Comparison of ENCODE assay signal across 1 cellular context in the genomic region with DNA sequence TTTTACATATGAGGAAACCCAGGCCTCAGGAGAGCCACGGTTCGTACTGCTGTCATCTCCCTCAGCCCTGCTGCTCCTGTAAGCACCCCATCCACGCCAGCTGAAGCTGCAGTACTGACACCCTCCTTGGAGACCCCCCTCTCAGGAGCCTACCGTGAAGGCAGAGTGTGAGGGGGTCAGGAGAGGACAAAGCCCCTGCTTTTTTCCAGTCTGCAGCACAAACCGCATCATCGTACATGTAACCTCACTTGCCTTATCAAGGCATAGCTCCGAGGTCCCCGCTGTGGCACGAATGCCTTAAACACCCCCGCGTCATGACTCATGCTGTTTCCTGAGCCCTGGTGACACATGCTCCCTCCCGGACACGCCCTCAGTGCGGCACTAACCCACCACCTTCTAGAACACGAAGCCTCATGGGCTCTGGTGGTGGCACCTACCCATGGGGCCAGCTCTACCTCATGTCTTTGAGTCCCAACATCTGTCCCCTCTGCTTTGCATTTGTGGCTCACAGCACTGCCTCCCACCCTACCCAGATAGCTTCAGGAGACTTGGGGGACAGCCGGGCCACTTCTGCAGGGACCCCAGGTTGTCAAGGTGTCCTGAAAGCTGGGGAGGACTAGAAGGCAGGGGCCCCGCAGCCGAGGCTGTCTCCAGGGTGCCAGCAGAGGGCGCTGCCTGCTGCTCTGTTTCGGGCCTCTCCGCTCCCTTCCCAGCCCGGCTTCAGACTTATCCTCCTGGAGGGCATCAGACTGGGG.
TF ChIP-seq lines count a peak whose summit lies in the region.

No MANE protein-coding gene starts in this region.

TF ChIP-seq in K562, 482 proteins besides CTCF, POLR2A, EP300 and RAD21 (continued from another document and continues in another):
- TF ChIP-seq, protein P1, sequence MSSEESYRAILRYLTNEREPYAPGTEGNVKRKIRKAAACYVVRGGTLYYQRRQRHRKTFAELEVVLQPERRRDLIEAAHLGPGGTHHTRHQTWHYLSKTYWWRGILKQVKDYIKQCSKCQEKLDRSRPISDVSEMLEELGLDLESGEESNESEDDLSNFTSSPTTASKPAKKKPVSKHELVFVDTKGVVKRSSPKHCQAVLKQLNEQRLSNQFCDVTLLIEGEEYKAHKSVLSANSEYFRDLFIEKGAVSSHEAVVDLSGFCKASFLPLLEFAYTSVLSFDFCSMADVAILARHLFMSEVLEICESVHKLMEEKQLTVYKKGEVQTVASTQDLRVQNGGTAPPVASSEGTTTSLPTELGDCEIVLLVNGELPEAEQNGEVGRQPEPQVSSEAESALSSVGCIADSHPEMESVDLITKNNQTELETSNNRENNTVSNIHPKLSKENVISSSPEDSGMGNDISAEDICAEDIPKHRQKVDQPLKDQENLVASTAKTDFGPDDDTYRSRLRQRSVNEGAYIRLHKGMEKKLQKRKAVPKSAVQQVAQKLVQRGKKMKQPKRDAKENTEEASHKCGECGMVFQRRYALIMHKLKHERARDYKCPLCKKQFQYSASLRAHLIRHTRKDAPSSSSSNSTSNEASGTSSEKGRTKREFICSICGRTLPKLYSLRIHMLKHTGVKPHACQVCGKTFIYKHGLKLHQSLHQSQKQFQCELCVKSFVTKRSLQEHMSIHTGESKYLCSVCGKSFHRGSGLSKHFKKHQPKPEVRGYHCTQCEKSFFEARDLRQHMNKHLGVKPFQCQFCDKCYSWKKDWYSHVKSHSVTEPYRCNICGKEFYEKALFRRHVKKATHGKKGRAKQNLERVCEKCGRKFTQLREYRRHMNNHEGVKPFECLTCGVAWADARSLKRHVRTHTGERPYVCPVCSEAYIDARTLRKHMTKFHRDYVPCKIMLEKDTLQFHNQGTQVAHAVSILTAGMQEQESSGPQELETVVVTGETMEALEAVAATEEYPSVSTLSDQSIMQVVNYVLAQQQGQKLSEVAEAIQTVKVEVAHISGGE (CRISPR knock-in tag; IDR thresholded peaks at IDR 0.05) = peak in 1 of 3 experiments; percentile 85; a peak in 2 of 6 replicates
- no peak; the same call in none of the 2 replicates for TF ChIP-seq ZSCAN29 (IDR thresholded peaks at IDR 0.05)
- TF ChIP-seq, protein P2, sequence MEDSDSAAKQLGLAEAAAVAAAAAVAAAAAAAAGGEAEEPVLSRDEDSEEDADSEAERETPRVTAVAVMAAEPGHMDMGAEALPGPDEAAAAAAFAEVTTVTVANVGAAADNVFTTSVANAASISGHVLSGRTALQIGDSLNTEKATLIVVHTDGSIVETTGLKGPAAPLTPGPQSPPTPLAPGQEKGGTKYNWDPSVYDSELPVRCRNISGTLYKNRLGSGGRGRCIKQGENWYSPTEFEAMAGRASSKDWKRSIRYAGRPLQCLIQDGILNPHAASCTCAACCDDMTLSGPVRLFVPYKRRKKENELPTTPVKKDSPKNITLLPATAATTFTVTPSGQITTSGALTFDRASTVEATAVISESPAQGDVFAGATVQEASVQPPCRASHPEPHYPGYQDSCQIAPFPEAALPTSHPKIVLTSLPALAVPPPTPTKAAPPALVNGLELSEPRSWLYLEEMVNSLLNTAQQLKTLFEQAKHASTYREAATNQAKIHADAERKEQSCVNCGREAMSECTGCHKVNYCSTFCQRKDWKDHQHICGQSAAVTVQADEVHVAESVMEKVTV (CRISPR knock-in tag; IDR thresholded peaks at IDR 0.05) = peak; percentile 44
- TF ChIP-seq, protein P3, sequence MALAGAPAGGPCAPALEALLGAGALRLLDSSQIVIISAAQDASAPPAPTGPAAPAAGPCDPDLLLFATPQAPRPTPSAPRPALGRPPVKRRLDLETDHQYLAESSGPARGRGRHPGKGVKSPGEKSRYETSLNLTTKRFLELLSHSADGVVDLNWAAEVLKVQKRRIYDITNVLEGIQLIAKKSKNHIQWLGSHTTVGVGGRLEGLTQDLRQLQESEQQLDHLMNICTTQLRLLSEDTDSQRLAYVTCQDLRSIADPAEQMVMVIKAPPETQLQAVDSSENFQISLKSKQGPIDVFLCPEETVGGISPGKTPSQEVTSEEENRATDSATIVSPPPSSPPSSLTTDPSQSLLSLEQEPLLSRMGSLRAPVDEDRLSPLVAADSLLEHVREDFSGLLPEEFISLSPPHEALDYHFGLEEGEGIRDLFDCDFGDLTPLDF (CRISPR knock-in tag; IDR thresholded peaks at IDR 0.05) = peak; percentile 86
- TF ChIP-seq ETV6 (IDR thresholded peaks at IDR 0.05; ENCODE audit: borderline replicate concordance in 1 of 2, low read depth in 2 of 2, low read length in 1 of 2) = peak in 1 of 2 experiments; percentile 34; a peak in 1 of 4 replicates
- no peak for TF ChIP-seq ETV6 (CRISPR knock-in tag; IDR thresholded peaks at IDR 0.05; ENCODE audit: borderline replicate concordance)
- no peak; the same call in 1 of the 2 replicates for TF ChIP-seq RAD51 (IDR thresholded peaks at IDR 0.05; ENCODE audit: borderline replicate concordance, low read depth)
- TF ChIP-seq IFI16 (CRISPR knock-in tag; IDR thresholded peaks at IDR 0.05) = no peak
- TF ChIP-seq NFE2 (IDR thresholded peaks at IDR 0.05; ENCODE audit: low read depth) = peak; percentile 94
- TF ChIP-seq HLTF (IDR thresholded peaks at IDR 0.05) = peak; percentile 75; the same call in 1 of the 2 replicates
- TF ChIP-seq ZBTB43 (CRISPR knock-in tag; IDR thresholded peaks at IDR 0.05) = peak; percentile 37; the same call in 1 of the 2 replicates
- TF ChIP-seq, protein P4, sequence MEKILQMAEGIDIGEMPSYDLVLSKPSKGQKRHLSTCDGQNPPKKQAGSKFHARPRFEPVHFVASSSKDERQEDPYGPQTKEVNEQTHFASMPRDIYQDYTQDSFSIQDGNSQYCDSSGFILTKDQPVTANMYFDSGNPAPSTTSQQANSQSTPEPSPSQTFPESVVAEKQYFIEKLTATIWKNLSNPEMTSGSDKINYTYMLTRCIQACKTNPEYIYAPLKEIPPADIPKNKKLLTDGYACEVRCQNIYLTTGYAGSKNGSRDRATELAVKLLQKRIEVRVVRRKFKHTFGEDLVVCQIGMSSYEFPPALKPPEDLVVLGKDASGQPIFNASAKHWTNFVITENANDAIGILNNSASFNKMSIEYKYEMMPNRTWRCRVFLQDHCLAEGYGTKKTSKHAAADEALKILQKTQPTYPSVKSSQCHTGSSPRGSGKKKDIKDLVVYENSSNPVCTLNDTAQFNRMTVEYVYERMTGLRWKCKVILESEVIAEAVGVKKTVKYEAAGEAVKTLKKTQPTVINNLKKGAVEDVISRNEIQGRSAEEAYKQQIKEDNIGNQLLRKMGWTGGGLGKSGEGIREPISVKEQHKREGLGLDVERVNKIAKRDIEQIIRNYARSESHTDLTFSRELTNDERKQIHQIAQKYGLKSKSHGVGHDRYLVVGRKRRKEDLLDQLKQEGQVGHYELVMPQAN (IDR thresholded peaks at IDR 0.05; ENCODE audit: borderline replicate concordance) = peak; percentile 81; the same call in 1 of the 2 replicates
- TF ChIP-seq MITF (IDR thresholded peaks at IDR 0.05) = peak; percentile 87
- TF ChIP-seq FOXJ2 (tag; IDR thresholded peaks at IDR 0.05) = no peak
- TF ChIP-seq CEBPG (CRISPR knock-in tag; IDR thresholded peaks at IDR 0.05) = no peak
- peak; percentile 24 to 75; a peak in 3 of 4 replicates for TF ChIP-seq CEBPG (tag; conservative IDR thresholded peaks at IDR 0.05 in 1 of 2, IDR thresholded peaks at IDR 0.05 in 1 of 2)
- peak; percentile 99 for TF ChIP-seq SMARCE1 (IDR thresholded peaks at IDR 0.05)
- TF ChIP-seq CBX5 (IDR thresholded peaks at IDR 0.05; ENCODE audit: borderline replicate concordance, low read depth) = peak; percentile 59; the same call in 1 of the 2 replicates
- TF ChIP-seq, protein P5, sequence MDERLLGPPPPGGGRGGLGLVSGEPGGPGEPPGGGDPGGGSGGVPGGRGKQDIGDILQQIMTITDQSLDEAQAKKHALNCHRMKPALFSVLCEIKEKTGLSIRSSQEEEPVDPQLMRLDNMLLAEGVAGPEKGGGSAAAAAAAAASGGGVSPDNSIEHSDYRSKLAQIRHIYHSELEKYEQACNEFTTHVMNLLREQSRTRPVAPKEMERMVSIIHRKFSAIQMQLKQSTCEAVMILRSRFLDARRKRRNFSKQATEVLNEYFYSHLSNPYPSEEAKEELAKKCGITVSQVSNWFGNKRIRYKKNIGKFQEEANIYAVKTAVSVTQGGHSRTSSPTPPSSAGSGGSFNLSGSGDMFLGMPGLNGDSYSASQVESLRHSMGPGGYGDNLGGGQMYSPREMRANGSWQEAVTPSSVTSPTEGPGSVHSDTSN (CRISPR knock-in tag; IDR thresholded peaks at IDR 0.05; ENCODE audit: low read depth) = no peak
- TF ChIP-seq, protein P5 (tag; conservative IDR thresholded peaks at IDR 0.05; ENCODE audit: low read depth) = peak; percentile 44; the same call in 1 of the 2 replicates
- TF ChIP-seq, protein P6, sequence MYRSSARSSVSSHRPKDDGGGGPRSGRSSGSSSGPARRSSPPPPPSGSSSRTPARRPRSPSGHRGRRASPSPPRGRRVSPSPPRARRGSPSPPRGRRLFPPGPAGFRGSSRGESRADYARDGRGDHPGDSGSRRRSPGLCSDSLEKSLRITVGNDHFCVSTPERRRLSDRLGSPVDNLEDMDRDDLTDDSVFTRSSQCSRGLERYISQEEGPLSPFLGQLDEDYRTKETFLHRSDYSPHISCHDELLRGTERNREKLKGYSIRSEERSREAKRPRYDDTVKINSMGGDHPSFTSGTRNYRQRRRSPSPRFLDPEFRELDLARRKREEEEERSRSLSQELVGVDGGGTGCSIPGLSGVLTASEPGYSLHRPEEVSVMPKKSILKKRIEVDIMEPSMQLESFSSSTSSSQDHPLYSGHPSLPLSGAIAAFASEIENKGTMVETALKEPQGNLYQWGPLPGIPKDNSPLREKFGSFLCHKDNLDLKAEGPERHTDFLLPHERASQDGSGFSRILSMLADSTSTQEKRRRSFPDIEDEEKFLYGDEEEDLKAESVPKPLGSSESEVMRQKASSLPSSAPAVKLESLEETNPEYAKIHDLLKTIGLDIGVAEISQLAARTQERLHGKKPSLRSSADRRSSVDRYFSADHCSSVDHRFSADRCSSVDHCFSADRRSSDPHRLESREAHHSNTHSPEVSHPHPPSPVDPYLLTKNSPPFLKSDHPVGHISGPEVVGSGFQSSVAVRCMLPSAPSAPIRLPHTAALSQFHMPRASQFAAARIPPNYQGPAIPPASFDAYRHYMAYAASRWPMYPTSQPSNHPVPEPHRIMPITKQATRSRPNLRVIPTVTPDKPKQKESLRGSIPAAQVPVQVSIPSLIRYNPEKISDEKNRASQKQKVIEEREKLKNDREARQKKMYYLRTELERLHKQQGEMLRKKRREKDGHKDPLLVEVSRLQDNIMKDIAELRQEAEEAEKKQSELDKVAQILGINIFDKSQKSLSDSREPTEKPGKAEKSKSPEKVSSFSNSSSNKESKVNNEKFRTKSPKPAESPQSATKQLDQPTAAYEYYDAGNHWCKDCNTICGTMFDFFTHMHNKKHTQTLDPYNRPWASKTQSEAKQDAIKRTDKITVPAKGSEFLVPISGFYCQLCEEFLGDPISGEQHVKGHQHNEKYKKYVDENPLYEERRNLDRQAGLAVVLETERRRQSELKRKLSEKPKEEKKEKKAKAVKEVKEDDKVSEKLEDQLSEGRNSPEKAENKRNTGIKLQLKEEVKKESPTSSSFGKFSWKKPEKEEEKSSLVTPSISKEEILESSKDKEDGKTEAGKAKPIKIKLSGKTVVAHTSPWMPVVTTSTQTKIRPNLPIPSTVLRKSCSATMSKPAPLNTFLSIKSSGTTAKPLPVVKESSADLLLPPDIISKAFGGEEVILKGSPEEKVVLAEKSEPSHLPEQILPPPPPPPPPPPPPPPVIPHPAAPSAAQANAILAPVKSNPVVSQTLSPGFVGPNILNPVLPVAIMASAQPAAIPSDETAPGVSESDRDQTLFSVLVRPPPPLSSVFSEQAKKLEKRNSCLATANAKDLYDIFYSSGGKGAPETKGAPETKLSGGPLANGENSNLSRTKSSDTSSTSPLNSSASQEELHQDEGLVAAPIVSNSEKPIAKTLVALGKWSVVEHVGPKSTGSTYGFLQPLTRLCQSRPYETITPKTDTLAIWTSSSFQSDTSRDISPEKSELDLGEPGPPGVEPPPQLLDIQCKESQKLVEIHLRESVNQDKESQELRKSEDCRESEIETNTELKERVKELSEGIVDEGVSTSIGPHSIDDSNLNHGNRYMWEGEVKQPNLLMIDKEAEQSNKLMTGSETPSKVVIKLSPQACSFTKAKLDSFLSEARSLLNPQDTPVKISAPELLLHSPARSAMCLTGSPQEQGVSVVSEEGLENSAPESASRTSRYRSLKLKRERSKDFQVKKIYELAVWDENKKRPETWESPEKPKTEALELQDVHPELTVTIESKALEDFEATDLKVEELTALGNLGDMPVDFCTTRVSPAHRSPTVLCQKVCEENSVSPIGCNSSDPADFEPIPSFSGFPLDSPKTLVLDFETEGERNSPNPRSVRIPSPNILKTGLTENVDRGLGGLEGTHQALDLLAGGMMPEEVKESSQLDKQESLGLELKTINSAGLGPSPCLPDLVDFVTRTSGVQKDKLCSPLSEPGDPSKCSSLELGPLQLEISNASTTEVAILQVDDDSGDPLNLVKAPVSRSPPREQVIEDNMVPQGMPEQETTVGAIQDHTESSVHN (IDR thresholded peaks at IDR 0.05; ENCODE audit: borderline replicate concordance in 1 of 2, low read depth in 1 of 2) = peak in 1 of 2 experiments; percentile 78; a peak in 1 of 4 replicates
